Comparison of ENCODE assay signal across 1 cellular context in the genomic region with DNA sequence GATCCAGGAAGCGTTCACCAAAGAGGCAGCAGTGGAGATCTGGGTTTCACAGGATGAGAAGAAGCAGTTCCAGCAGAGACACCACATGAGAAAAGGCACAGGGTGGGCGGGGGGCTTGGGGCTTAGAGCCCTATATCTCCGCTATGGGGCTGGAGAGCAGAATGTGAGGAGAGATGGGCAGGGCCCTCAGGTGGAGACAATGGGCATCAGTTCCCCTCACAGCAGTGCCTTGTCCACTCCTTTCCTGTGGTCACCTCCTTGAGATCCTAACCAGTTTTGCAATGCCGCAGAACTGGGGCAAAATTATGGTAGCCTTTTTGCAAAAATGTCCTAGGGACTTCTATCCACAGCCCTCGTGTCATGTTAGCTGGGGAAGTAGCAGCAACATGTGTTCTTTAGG.
TF ChIP-seq lines count a peak whose summit lies in the region.

No MANE protein-coding gene starts in this region.

TF ChIP-seq in HepG2, 621 proteins besides CTCF, POLR2A, EP300 and RAD21:
- TF ChIP-seq, protein P1, sequence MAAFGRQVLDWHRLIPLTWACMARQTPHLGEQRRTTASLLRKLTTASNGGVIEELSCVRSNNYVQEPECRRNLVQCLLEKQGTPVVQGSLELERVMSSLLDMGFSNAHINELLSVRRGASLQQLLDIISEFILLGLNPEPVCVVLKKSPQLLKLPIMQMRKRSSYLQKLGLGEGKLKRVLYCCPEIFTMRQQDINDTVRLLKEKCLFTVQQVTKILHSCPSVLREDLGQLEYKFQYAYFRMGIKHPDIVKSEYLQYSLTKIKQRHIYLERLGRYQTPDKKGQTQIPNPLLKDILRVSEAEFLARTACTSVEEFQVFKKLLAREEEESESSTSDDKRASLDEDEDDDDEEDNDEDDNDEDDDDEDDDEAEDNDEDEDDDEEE (CRISPR knock-in tag; IDR thresholded peaks at IDR 0.05), result no peak
- TF ChIP-seq ZNF773 (CRISPR knock-in tag; IDR thresholded peaks at IDR 0.05; ENCODE audit: borderline replicate concordance) (no peak), MNT (IDR thresholded peaks at IDR 0.05) (peak; percentile 27; the same call in 1 of the 2 replicates), MTA3 (CRISPR knock-in tag; IDR thresholded peaks at IDR 0.05) (no peak)
